In the genomic region with DNA sequence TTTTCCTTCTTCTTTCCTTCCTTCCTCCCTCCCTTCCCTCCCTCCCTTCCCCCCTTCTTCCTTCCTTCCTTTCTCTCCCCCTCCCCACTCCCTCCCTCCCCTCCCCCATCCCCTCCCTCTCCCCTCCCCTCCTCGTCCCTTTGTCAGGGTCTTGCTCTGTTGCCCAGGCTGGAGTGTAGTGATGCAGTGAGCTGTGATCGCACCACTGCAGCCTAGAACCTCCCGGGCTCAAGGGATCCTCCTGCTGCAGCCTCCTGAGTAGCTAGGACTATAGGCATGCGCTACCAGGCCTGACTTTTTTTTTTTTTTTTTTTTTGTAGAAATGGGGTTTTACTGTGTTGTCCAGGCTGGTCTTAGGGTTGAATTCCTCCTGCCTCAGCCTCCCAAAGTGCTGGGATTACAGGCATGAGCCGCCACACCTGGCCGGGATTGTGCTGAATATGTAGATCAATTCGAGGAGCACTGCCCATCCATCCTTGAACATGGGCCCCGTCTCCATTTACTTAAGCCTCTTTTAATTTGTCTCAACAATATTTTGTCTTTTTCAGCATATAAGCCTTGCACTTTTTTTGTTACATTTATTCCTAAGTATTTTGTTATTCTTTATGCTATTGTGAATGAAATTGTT, we compare ENCODE assay signal across 27 cellular contexts. TPM values are rescaled to one million over a fixed set of nuclear protein-coding genes. Genes with fewer than 3 reads are reported as not detected.
"Had no signal": no experiment of that assay in that cellular context is flagged by ENCODE, and none has a peak within 500 bp of the region (broad histone marks: within the 10 kb centered on the region; RNA-seq: fewer than 3 reads in every experiment).

No MANE protein-coding gene starts in this region.

- H3K27ac ChIP-seq: ascending aorta, body of pancreas had no signal

- H3K4me3 ChIP-seq: body of pancreas had no signal

- DNase-seq: activated CD4-positive, alpha-beta memory T cell treated with anti-CD3 and anti-CD28 coated beads, Interleukin-2, amount 10 ng/mL, durations not matched to agents 7 days and 5 days; activated CD4-positive, alpha-beta T cell treated with anti-CD3 and anti-CD28 coated beads, Interleukin-2, amount 10 ng/mL, durations not matched to agents 7 days and 5 days; activated CD4-positive, CD25-positive, alpha-beta regulatory T cell; activated gamma-delta T cell treated with Interleukin-2 at 50 U/mL for 16 hours; activated naive CD4-positive, alpha-beta T cell treated with anti-CD3 and anti-CD28 coated beads, Interleukin-2, amount 10 ng/mL, durations not matched to agents 7 days and 5 days; activated T-cell treated with anti-CD3 and anti-CD28 coated beads for 4 hours; amniotic stem cell; body of pancreas; central memory CD4-positive, alpha-beta T cell; Karpas-422; MM.1S; NCI-H1105; NCI-H1436; NCI-H1694 treated with DMSO at 0.1 percent for 48 hours; NCI-H2029 treated with DMSO at 0.1 percent for 48 hours; NCI-H345; NCI-H510A; NCI-H526 treated with DMSO at 0.1 percent for 48 hours; NCI-H82; PC-3; T-helper 9 cell had no signal

- H3K9me3 ChIP-seq: ascending aorta, body of pancreas had no signal

- H3K9me3 Mint-ChIP-seq: activated CD4-positive, alpha-beta memory T cell treated with anti-CD3 and anti-CD28 coated beads, Interleukin-2, amount 10 ng/mL, durations not matched to agents 7 days and 5 days; activated CD4-positive, alpha-beta T cell treated with anti-CD3 and anti-CD28 coated beads, Interleukin-2, amount 10 ng/mL, durations not matched to agents 7 days and 5 days; activated naive CD4-positive, alpha-beta T cell treated with anti-CD3 and anti-CD28 coated beads, Interleukin-2, amount 10 ng/mL, durations not matched to agents 7 days and 5 days; activated T-helper 2 cell treated with anti-CD3 and anti-CD28 coated beads, Interferon-gamma antibody, Interleukin-2, Interleukin-4, amounts not matched to agents 10 μg/mL and 5 μg/mL and 100 μg/mL, durations not matched to agents 14 hours and 24 hours and 36 hours; T-helper 1 cell treated with Interleukin-12 subunit alpha and Interleukin-12 subunit beta and Interleukin-4 antibody, amounts not matched to agents 30 μg/mL and 1 μg/mL, for 36 hours had no signal

- H3K36me3 ChIP-seq: ascending aorta had no signal

- H3K27ac Mint-ChIP-seq: activated CD4-positive, alpha-beta memory T cell treated with anti-CD3 and anti-CD28 coated beads, Interleukin-2, amount 10 ng/mL, durations not matched to agents 7 days and 5 days; activated CD4-positive, alpha-beta T cell treated with anti-CD3 and anti-CD28 coated beads, Interleukin-2, amount 10 ng/mL, durations not matched to agents 7 days and 5 days; activated naive CD4-positive, alpha-beta T cell treated with anti-CD3 and anti-CD28 coated beads, Interleukin-2, amount 10 ng/mL, durations not matched to agents 7 days and 5 days; activated T-helper 2 cell treated with anti-CD3 and anti-CD28 coated beads, Interferon-gamma antibody, Interleukin-2, Interleukin-4, amounts not matched to agents 10 μg/mL and 5 μg/mL and 100 μg/mL, durations not matched to agents 14 hours and 24 hours and 36 hours; T-helper 1 cell treated with Interleukin-12 subunit alpha and Interleukin-12 subunit beta and Interleukin-4 antibody, amounts not matched to agents 30 μg/mL and 1 μg/mL, for 36 hours had no signal

- H3K36me3 Mint-ChIP-seq: activated naive CD4-positive, alpha-beta T cell treated with anti-CD3 and anti-CD28 coated beads, Interleukin-2, amount 10 ng/mL, durations not matched to agents 7 days and 5 days had no signal

- H3K4me3 Mint-ChIP-seq: activated CD4-positive, alpha-beta memory T cell treated with anti-CD3 and anti-CD28 coated beads, Interleukin-2, amount 10 ng/mL, durations not matched to agents 7 days and 5 days; activated CD4-positive, alpha-beta T cell treated with anti-CD3 and anti-CD28 coated beads, Interleukin-2, amount 10 ng/mL, durations not matched to agents 7 days and 5 days; activated naive CD4-positive, alpha-beta T cell treated with anti-CD3 and anti-CD28 coated beads, Interleukin-2, amount 10 ng/mL, durations not matched to agents 7 days and 5 days; T-helper 1 cell treated with Interleukin-12 subunit alpha and Interleukin-12 subunit beta and Interleukin-4 antibody, amounts not matched to agents 30 μg/mL and 1 μg/mL, for 36 hours had no signal

- H3K27me3 ChIP-seq: ascending aorta, body of pancreas had no signal

RNA-seq across cellular contexts. Expression of a gene that starts 23.4 kb away (rescaled TPM):
- total RNA-seq: activated CD4-positive, alpha-beta memory T cell treated with anti-CD3 and anti-CD28 coated beads, Interleukin-2, amount 10 ng/mL, durations not matched to agents 7 days and 5 days; activated CD4-positive, alpha-beta T cell treated with anti-CD3 and anti-CD28 coated beads, Interleukin-2, amount 10 ng/mL, durations not matched to agents 7 days and 5 days; activated CD8-positive, alpha-beta memory T cell treated with anti-CD3 and anti-CD28 coated beads for 36 hours; activated T-helper 2 cell treated with anti-CD3 and anti-CD28 coated beads, Interferon-gamma antibody, Interleukin-2, Interleukin-4, amounts not matched to agents 10 μg/mL and 5 μg/mL and 100 μg/mL, durations not matched to agents 14 hours and 24 hours and 36 hours; ascending aorta; body of pancreas; bronchial epithelial cell; PC-3; SK-MEL-5 had no signal
